Comparison of ENCODE assay signal across 8 cellular contexts in the genomic region with DNA sequence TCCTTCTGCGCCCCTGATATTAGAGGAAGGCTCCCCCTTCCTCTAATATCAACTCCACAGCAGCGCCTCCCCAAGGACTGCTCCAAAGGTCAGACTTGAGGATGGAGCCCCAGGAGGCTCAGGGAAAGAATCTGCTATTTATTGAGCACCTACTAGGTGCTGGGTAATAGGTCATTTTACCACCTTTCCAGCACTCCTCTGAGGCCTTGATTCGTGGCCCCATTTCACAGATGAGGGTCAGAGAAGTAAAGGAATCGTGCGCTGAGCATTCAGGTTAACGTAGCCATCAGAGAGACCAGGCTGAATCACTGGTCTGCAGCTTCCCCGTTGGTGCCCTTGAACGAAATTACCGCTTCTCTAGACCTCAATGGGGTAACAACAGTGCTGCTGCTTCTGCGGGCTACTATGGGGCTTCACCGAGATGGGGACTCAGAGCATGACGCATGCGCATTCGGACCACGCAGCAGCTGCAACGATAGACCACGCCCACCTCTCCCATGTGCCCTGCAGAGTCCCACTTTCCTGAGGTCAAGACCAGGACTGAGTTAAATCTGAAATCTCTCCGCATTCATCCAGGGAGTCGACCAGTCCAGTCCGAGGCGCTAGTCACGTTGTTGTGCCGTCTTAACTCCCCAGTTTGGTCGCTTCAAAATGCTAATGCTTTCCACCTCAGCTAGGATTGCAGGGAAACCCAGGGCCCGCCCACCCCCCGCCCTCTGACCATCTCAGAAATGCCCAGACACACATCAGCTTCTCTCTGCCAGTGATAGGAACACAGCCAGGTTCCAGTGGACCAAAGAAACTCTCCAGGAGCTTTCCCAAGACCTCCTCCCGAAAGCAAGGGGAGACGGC. TPM values are rescaled to one million over a fixed set of nuclear protein-coding genes. Genes with fewer than 3 reads are reported as not detected.
DNase-seq lines count a peak whose midpoint lies in the region; ATAC-seq and TF ChIP-seq lines count a peak whose summit lies in the region.

No MANE protein-coding gene starts in this region.

- H3K4me2 ChIP-seq in SU-DHL-6 (ENCODE audit: low read depth, low read length, poor library complexity, severe bottlenecking) = no peak overlapping the region

- H3K27me3 ChIP-seq in SU-DHL-6 (ENCODE audit: low read length) (no peaks in the 10 kb centered on the region), esophagus squamous epithelium (peaks cover 0 to 67% (median 10%) of the 10 kb centered on the region in 4 donors)

- in situ Hi-C loops in GM13977 (cut with MboI; ENCODE audit: low pct_unique_long_range_greater_than_20kb, low sequenced_read_pairs, unreplicated experiment) = no loop called here

- ATAC-seq in GM21825 (IDR thresholded peaks at IDR 0.05; ENCODE audit: unreplicated experiment) = no peak

- H3K9ac ChIP-seq in SU-DHL-6 (ENCODE audit: low read length) = no peak overlapping the region

- no peaks in the 10 kb centered on the region for H3K9me3 ChIP-seq in SU-DHL-6 (ENCODE audit: insufficient read depth, low read length)
- no peaks in the 10 kb centered on the region for H3K9me3 ChIP-seq in esophagus squamous epithelium

- H3K9me2 ChIP-seq in SU-DHL-6 (replicated peaks; ENCODE audit: insufficient read depth, low read length) = no peaks in the 10 kb centered on the region

- H3F3A ChIP-seq in SU-DHL-6 (ENCODE audit: insufficient read depth) = no peaks in the 10 kb centered on the region

- TF ChIP-seq CTCF in GM13977 (IDR thresholded peaks at IDR 0.05; ENCODE audit: extremely low read depth, insufficient read depth, missing control alignments) = no peak
- TF ChIP-seq CTCF in SU-DHL-6 (IDR thresholded peaks at IDR 0.05; ENCODE audit: insufficient read depth, low read length, poor library complexity, severe bottlenecking) = no peak
- no peak for TF ChIP-seq CTCF in esophagus squamous epithelium (IDR thresholded peaks at IDR 0.05)

- DNase-seq in GM13977 (ENCODE audit: low spot score) = peak; percentile 75
- DNase-seq in head of caudate nucleus = peak in 41 of 42 donors; percentile 57 to 93 (median 82)
- peak; percentile 54 for DNase-seq in pons (ENCODE audit: low spot score)
- DNase-seq in activated effector memory CD4-positive, alpha-beta T cell treated with Interleukin-2 at 50 U/mL for 16 hours = no peak
- DNase-seq in NCI-H345 treated with DMSO at 0.1 percent for 48 hours (lab: John Stamatoyannopoulos, UW; ENCODE audit: unreplicated experiment) = no peak
- DNase-seq in esophagus squamous epithelium (lab: John Stamatoyannopoulos, UW) = no peak

- no peaks in the 10 kb centered on the region for H3K79me2 ChIP-seq in SU-DHL-6 (ENCODE audit: insufficient read depth, low read length)

- no peaks in the 10 kb centered on the region for H4K20me1 ChIP-seq in SU-DHL-6 (ENCODE audit: low read depth, low read length)

- H3K4me3 ChIP-seq in SU-DHL-6 (ENCODE audit: insufficient read depth, low read length, poor library complexity, severe bottlenecking) (no peak overlapping the region), esophagus squamous epithelium (no peak overlapping the region)

- H3K36me3 ChIP-seq in SU-DHL-6 (ENCODE audit: low read length) = no peaks in the 10 kb centered on the region
- no peaks in the 10 kb centered on the region for H3K36me3 ChIP-seq in esophagus squamous epithelium

- peaks cover 4 to 20% (median 6%) of the 10 kb centered on the region in 3 donors for H3K4me1 ChIP-seq in esophagus squamous epithelium

- no peak for TF ChIP-seq POLR2A in esophagus squamous epithelium (IDR thresholded peaks at IDR 0.05)

- H3K27ac ChIP-seq in SU-DHL-6 (ENCODE audit: low read depth, low read length) = no peak overlapping the region
- H3K27ac ChIP-seq in esophagus squamous epithelium = no peak overlapping the region

- intact Hi-C loops in head of caudate nucleus (cut with DNase I) = no loop called here
- intact Hi-C loops in esophagus squamous epithelium (cut with DNase I) = no loop called here

- WGBS in esophagus squamous epithelium, 2 donors = 27 to 31% methylated on average over 18 to 24 of the region's 28 CpGs

- peak overlapping the region; percentile 43 for H2AFZ ChIP-seq in SU-DHL-6 (ENCODE audit: low read depth, low read length, severe bottlenecking)

RNA-seq across cellular contexts. Expression of gene CAMK2N1, which starts 12.9 kb away (rescaled TPM):
- total RNA-seq in esophagus squamous epithelium = 10 to 100 TPM in 1 of 4 donors, 1 to 10 TPM in 3; 3.1 to 12.8 (median 6.8) TPM

RNA-seq across cellular contexts. Expression of gene MUL1, which starts 34.9 kb away (rescaled TPM):
- total RNA-seq in esophagus squamous epithelium = 10 to 100 TPM; 19.0 to 35.6 (median 26.2) TPM

Comparison
In these comparisons a context has a peak if more than half of its experiments do, and no peak if none do; other contexts are left out.
1. DNase-seq: peak in GM13977 (single experiment), head of caudate nucleus (41 of 42) and pons (single experiment); none in activated effector memory CD4-positive, alpha-beta T cell treated with Interleukin-2 at 50 U/mL for 16 hours (single experiment), NCI-H345 treated with DMSO at 0.1 percent for 48 hours (single experiment) and esophagus squamous epithelium (single experiment).